ENCODE assay signal across 1 cellular context in the genomic region with DNA sequence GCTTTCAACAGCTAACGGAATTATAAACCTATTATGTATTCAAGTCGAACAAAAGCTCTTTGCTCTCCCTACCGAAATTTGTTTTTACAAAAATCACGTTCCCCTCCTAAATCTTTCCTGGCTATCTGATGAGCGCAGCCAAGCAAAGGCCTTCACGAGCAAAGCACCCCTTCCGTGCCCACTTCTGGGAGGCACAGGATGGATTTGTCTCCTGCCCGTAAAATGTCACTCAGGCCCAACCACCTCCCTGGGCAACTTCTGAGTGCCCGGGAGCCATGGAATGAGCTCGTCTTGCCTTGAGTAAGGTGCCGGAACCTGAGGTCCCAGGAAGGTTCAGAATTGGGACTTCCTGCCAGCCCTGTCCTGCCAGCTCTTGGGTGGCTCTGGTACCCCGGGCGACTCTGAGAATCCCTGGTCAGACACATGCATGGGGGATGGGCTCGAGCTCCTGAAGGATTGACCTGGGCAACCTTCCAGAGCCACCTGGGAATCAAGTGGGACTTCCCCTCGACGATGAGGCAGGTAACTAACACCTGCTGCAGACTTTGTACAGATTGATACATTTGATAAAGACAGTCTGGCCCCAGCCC.
A peak's percentile ranks its signal among the peaks of the same experiment; 100 is the strongest.
TF ChIP-seq lines count a peak whose summit lies in the region.

No MANE protein-coding gene starts in this region.

TF ChIP-seq in HepG2, 621 proteins besides CTCF, POLR2A, EP300 and RAD21 (continued from another document and continues in another):
- peak; percentile 36; the same call in 1 of the 2 replicates for TF ChIP-seq AHDC1 (CRISPR knock-in tag; IDR thresholded peaks at IDR 0.05; ENCODE audit: borderline replicate concordance)
- TF ChIP-seq MLLT10 (CRISPR knock-in tag; IDR thresholded peaks at IDR 0.05) = no peak
- no peak for TF ChIP-seq ZNF839 (CRISPR knock-in tag; IDR thresholded peaks at IDR 0.05; ENCODE audit: borderline replicate concordance)
- TF ChIP-seq, protein P1, sequence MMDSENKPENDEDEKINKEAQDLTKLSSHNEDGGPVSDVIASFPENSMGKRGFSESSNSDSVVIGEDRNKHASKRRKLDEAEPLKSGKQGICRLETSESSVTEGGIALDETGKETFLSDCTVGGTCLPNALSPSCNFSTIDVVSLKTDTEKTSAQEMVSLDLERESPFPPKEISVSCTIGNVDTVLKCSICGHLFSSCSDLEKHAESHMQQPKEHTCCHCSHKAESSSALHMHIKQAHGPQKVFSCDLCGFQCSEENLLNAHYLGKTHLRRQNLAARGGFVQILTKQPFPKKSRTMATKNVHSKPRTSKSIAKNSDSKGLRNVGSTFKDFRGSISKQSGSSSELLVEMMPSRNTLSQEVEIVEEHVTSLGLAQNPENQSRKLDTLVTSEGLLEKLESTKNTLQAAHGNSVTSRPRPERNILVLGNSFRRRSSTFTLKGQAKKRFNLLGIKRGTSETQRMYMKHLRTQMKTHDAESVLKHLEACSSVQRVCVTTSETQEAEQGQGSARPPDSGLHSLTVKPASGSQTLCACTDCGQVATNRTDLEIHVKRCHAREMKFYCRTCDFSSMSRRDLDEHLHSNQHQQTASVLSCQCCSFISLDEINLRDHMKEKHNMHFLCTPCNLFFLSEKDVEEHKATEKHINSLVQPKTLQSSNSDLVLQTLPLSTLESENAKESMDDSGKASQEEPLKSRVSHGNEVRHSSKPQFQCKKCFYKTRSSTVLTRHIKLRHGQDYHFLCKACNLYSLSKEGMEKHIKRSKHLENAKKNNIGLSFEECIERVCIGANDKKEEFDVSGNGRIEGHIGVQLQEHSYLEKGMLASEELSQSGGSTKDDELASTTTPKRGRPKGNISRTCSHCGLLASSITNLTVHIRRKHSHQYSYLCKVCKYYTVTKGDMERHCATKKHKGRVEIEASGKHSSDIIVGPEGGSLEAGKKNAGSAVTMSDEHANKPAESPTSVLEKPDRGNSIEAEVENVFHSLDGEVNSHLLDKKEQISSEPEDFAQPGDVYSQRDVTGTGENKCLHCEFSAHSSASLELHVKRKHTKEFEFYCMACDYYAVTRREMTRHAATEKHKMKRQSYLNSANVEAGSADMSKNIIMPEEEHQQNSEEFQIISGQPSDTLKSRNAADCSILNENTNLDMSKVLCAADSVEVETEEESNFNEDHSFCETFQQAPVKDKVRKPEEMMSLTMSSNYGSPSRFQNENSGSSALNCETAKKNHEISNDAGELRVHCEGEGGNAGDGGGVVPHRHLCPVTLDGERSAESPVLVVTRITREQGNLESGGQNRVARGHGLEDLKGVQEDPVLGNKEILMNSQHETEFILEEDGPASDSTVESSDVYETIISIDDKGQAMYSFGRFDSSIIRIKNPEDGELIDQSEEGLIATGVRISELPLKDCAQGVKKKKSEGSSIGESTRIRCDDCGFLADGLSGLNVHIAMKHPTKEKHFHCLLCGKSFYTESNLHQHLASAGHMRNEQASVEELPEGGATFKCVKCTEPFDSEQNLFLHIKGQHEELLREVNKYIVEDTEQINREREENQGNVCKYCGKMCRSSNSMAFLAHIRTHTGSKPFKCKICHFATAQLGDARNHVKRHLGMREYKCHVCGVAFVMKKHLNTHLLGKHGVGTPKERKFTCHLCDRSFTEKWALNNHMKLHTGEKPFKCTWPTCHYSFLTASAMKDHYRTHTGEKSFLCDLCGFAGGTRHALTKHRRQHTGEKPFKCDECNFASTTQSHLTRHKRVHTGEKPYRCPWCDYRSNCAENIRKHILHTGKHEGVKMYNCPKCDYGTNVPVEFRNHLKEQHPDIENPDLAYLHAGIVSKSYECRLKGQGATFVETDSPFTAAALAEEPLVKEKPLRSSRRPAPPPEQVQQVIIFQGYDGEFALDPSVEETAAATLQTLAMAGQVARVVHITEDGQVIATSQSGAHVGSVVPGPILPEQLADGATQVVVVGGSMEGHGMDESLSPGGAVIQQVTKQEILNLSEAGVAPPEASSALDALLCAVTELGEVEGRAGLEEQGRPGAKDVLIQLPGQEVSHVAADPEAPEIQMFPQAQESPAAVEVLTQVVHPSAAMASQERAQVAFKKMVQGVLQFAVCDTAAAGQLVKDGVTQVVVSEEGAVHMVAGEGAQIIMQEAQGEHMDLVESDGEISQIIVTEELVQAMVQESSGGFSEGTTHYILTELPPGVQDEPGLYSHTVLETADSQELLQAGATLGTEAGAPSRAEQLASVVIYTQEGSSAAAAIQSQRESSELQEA (CRISPR knock-in tag; IDR thresholded peaks at IDR 0.05; ENCODE audit: not compliant biosample characterization) = peak; percentile 11
- TF ChIP-seq ZNF780A (CRISPR knock-in tag; IDR thresholded peaks at IDR 0.05) = no peak
- no peak for TF ChIP-seq SRSF4 (IDR thresholded peaks at IDR 0.05; ENCODE audit: low read depth, low read length, poor library complexity, severe bottlenecking)
- peak; percentile 38; the same call in 1 of the 2 replicates for TF ChIP-seq ZNF878 (CRISPR knock-in tag; IDR thresholded peaks at IDR 0.05)
- TF ChIP-seq, protein P2, sequence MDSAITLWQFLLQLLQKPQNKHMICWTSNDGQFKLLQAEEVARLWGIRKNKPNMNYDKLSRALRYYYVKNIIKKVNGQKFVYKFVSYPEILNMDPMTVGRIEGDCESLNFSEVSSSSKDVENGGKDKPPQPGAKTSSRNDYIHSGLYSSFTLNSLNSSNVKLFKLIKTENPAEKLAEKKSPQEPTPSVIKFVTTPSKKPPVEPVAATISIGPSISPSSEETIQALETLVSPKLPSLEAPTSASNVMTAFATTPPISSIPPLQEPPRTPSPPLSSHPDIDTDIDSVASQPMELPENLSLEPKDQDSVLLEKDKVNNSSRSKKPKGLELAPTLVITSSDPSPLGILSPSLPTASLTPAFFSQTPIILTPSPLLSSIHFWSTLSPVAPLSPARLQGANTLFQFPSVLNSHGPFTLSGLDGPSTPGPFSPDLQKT (CRISPR knock-in tag; IDR thresholded peaks at IDR 0.05; ENCODE audit: borderline replicate concordance) = no peak
- TF ChIP-seq STAT5B (CRISPR knock-in tag; IDR thresholded peaks at IDR 0.05) = no peak
- TF ChIP-seq, protein P3, sequence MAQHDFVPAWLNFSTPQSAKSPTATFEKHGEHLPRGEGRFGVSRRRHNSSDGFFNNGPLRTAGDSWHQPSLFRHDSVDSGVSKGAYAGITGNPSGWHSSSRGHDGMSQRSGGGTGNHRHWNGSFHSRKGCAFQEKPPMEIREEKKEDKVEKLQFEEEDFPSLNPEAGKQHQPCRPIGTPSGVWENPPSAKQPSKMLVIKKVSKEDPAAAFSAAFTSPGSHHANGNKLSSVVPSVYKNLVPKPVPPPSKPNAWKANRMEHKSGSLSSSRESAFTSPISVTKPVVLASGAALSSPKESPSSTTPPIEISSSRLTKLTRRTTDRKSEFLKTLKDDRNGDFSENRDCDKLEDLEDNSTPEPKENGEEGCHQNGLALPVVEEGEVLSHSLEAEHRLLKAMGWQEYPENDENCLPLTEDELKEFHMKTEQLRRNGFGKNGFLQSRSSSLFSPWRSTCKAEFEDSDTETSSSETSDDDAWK (CRISPR knock-in tag; IDR thresholded peaks at IDR 0.05) = no peak
- no peak for TF ChIP-seq DNMT3B (CRISPR knock-in tag; conservative IDR thresholded peaks at IDR 0.05)
- TF ChIP-seq SALL2 (CRISPR knock-in tag; IDR thresholded peaks at IDR 0.05) = no peak
- TF ChIP-seq, protein P4, sequence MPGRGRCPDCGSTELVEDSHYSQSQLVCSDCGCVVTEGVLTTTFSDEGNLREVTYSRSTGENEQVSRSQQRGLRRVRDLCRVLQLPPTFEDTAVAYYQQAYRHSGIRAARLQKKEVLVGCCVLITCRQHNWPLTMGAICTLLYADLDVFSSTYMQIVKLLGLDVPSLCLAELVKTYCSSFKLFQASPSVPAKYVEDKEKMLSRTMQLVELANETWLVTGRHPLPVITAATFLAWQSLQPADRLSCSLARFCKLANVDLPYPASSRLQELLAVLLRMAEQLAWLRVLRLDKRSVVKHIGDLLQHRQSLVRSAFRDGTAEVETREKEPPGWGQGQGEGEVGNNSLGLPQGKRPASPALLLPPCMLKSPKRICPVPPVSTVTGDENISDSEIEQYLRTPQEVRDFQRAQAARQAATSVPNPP (CRISPR knock-in tag; IDR thresholded peaks at IDR 0.05) = no peak
- TF ChIP-seq, protein P5, sequence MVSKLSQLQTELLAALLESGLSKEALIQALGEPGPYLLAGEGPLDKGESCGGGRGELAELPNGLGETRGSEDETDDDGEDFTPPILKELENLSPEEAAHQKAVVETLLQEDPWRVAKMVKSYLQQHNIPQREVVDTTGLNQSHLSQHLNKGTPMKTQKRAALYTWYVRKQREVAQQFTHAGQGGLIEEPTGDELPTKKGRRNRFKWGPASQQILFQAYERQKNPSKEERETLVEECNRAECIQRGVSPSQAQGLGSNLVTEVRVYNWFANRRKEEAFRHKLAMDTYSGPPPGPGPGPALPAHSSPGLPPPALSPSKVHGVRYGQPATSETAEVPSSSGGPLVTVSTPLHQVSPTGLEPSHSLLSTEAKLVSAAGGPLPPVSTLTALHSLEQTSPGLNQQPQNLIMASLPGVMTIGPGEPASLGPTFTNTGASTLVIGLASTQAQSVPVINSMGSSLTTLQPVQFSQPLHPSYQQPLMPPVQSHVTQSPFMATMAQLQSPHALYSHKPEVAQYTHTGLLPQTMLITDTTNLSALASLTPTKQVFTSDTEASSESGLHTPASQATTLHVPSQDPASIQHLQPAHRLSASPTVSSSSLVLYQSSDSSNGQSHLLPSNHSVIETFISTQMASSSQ (IDR thresholded peaks at IDR 0.05; ENCODE audit: low read depth) = no peak
- TF ChIP-seq, protein P5 (CRISPR knock-in tag; IDR thresholded peaks at IDR 0.05; ENCODE audit: borderline replicate concordance) = no peak
- no peak for TF ChIP-seq ZNF460 (CRISPR knock-in tag; IDR thresholded peaks at IDR 0.05; ENCODE audit: borderline replicate concordance)
- no peak for TF ChIP-seq HDAC6 (IDR thresholded peaks at IDR 0.05; ENCODE audit: low read depth, low read length)
- TF ChIP-seq ZNF382 (CRISPR knock-in tag; IDR thresholded peaks at IDR 0.05; ENCODE audit: borderline replicate concordance) = no peak
- TF ChIP-seq ZNF256 (CRISPR knock-in tag; conservative IDR thresholded peaks at IDR 0.05) = no peak
- peak; percentile 43; the same call in 1 of the 2 replicates for TF ChIP-seq SP2 (CRISPR knock-in tag; IDR thresholded peaks at IDR 0.05)
- no peak for TF ChIP-seq MXD4 (CRISPR knock-in tag; IDR thresholded peaks at IDR 0.05)
- TF ChIP-seq PAF1 (CRISPR knock-in tag; IDR thresholded peaks at IDR 0.05) = no peak
- TF ChIP-seq CBX2 (IDR thresholded peaks at IDR 0.05; ENCODE audit: low read depth, low read length) = no peak
- TF ChIP-seq CBX2 (CRISPR knock-in tag; IDR thresholded peaks at IDR 0.05; ENCODE audit: low read depth) = no peak
- TF ChIP-seq HMG20A (CRISPR knock-in tag; IDR thresholded peaks at IDR 0.05; ENCODE audit: borderline replicate concordance) = no peak
- TF ChIP-seq JUNB (CRISPR knock-in tag; IDR thresholded peaks at IDR 0.05; ENCODE audit: borderline replicate concordance) = no peak
- TF ChIP-seq, protein P6, sequence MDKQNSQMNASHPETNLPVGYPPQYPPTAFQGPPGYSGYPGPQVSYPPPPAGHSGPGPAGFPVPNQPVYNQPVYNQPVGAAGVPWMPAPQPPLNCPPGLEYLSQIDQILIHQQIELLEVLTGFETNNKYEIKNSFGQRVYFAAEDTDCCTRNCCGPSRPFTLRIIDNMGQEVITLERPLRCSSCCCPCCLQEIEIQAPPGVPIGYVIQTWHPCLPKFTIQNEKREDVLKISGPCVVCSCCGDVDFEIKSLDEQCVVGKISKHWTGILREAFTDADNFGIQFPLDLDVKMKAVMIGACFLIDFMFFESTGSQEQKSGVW (CRISPR knock-in tag; IDR thresholded peaks at IDR 0.05; ENCODE audit: borderline replicate concordance) = no peak
- TF ChIP-seq PCBP1 (IDR thresholded peaks at IDR 0.05; ENCODE audit: borderline replicate concordance, low read depth, low read length) = peak; percentile 15; the same call in 1 of the 2 replicates
- TF ChIP-seq KMT2A (CRISPR knock-in tag; IDR thresholded peaks at IDR 0.05) = no peak
- no peak for TF ChIP-seq ZSCAN31 (CRISPR knock-in tag; IDR thresholded peaks at IDR 0.05; ENCODE audit: low read depth)
- no peak for TF ChIP-seq SIX4 (CRISPR knock-in tag; IDR thresholded peaks at IDR 0.05)
- TF ChIP-seq ZNF598 (CRISPR knock-in tag; IDR thresholded peaks at IDR 0.05; ENCODE audit: borderline replicate concordance) = 0 out of 2 replicates have a peak, but pooled peaks have one; percentile 26
